ENCODE assay signal across 1 cellular context in genomic region chr7:43868181-43868580, GRCh38.
TF ChIP-seq lines count a peak whose summit lies in the region.

No MANE protein-coding gene starts in this region.

TF ChIP-seq in HepG2, 621 proteins besides CTCF, POLR2A, EP300 and RAD21:
- 0 out of 2 replicates have a peak, but pooled peaks have one; percentile 41 for TF ChIP-seq SP5 (CRISPR knock-in tag; IDR thresholded peaks at IDR 0.05; ENCODE audit: borderline replicate concordance, low read depth)
- no peak for TF ChIP-seq CBFB (CRISPR knock-in tag; IDR thresholded peaks at IDR 0.05)
- TF ChIP-seq CHCHD3 (CRISPR knock-in tag; IDR thresholded peaks at IDR 0.05): no peak
- TF ChIP-seq PATZ1 (CRISPR knock-in tag; IDR thresholded peaks at IDR 0.05): no peak
- TF ChIP-seq ZKSCAN5 (CRISPR knock-in tag; IDR thresholded peaks at IDR 0.05): no peak
- TF ChIP-seq, protein P1, sequence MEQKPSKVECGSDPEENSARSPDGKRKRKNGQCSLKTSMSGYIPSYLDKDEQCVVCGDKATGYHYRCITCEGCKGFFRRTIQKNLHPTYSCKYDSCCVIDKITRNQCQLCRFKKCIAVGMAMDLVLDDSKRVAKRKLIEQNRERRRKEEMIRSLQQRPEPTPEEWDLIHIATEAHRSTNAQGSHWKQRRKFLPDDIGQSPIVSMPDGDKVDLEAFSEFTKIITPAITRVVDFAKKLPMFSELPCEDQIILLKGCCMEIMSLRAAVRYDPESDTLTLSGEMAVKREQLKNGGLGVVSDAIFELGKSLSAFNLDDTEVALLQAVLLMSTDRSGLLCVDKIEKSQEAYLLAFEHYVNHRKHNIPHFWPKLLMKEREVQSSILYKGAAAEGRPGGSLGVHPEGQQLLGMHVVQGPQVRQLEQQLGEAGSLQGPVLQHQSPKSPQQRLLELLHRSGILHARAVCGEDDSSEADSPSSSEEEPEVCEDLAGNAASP (CRISPR knock-in tag; IDR thresholded peaks at IDR 0.05; ENCODE audit: borderline replicate concordance): peak; percentile 35; the same call in 1 of the 2 replicates
- TF ChIP-seq ZBTB20 (CRISPR knock-in tag; IDR thresholded peaks at IDR 0.05; ENCODE audit: borderline replicate concordance, low read depth): peak; percentile 14; the same call in 1 of the 2 replicates
- TF ChIP-seq, protein P2, sequence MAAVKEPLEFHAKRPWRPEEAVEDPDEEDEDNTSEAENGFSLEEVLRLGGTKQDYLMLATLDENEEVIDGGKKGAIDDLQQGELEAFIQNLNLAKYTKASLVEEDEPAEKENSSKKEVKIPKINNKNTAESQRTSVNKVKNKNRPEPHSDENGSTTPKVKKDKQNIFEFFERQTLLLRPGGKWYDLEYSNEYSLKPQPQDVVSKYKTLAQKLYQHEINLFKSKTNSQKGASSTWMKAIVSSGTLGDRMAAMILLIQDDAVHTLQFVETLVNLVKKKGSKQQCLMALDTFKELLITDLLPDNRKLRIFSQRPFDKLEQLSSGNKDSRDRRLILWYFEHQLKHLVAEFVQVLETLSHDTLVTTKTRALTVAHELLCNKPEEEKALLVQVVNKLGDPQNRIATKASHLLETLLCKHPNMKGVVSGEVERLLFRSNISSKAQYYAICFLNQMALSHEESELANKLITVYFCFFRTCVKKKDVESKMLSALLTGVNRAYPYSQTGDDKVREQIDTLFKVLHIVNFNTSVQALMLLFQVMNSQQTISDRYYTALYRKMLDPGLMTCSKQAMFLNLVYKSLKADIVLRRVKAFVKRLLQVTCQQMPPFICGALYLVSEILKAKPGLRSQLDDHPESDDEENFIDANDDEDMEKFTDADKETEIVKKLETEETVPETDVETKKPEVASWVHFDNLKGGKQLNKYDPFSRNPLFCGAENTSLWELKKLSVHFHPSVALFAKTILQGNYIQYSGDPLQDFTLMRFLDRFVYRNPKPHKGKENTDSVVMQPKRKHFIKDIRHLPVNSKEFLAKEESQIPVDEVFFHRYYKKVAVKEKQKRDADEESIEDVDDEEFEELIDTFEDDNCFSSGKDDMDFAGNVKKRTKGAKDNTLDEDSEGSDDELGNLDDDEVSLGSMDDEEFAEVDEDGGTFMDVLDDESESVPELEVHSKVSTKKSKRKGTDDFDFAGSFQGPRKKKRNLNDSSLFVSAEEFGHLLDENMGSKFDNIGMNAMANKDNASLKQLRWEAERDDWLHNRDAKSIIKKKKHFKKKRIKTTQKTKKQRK (IDR thresholded peaks at IDR 0.05; ENCODE audit: low read length): no peak
- TF ChIP-seq ZNF20 (CRISPR knock-in tag; IDR thresholded peaks at IDR 0.05): no peak
- no peak for TF ChIP-seq ZNF598 (CRISPR knock-in tag; IDR thresholded peaks at IDR 0.05; ENCODE audit: borderline replicate concordance)
- TF ChIP-seq KDM1A (CRISPR knock-in tag; IDR thresholded peaks at IDR 0.05): no peak
TF ChIP-seq in HepG2: peak in this region for 3.
